2 cellular contexts compared by ENCODE assay signal in genomic region chr18:46412831-46413371, GRCh38.
A peak's percentile ranks its signal among the peaks of the same experiment; 100 is the strongest.
TF ChIP-seq lines count a peak whose summit lies in the region.

No MANE protein-coding gene starts in this region.

TF ChIP-seq in HepG2, 621 proteins besides CTCF, POLR2A, EP300 and RAD21:
- no peak for TF ChIP-seq ZZZ3 (CRISPR knock-in tag; IDR thresholded peaks at IDR 0.05; ENCODE audit: borderline replicate concordance)
- no peak for TF ChIP-seq ELF1 (CRISPR knock-in tag; IDR thresholded peaks at IDR 0.05)
- no peak for TF ChIP-seq ZNF160 (CRISPR knock-in tag; IDR thresholded peaks at IDR 0.05)
- no peak for TF ChIP-seq ZNF350 (CRISPR knock-in tag; IDR thresholded peaks at IDR 0.05; ENCODE audit: borderline replicate concordance, low read depth)
- TF ChIP-seq ZNF556 (CRISPR knock-in tag; IDR thresholded peaks at IDR 0.05; ENCODE audit: borderline replicate concordance), result no peak
- no peak for TF ChIP-seq ZNF766 (CRISPR knock-in tag; IDR thresholded peaks at IDR 0.05; ENCODE audit: borderline replicate concordance)
- TF ChIP-seq CREM (IDR thresholded peaks at IDR 0.05), result no peak
- TF ChIP-seq CREM (CRISPR knock-in tag; IDR thresholded peaks at IDR 0.05), result no peak
- TF ChIP-seq E2F5 (CRISPR knock-in tag; conservative IDR thresholded peaks at IDR 0.05), result no peak
- no peak for TF ChIP-seq ATRX (CRISPR knock-in tag; IDR thresholded peaks at IDR 0.05; ENCODE audit: borderline replicate concordance)
- no peak for TF ChIP-seq ZFY (CRISPR knock-in tag; IDR thresholded peaks at IDR 0.05)
TF ChIP-seq in HepG2: peak in this region for 0.

TF ChIP-seq in H1, 55 proteins besides CTCF, POLR2A, EP300 and RAD21:
- TF ChIP-seq CTBP2 (IDR thresholded peaks at IDR 0.05; ENCODE audit: borderline replicate concordance, insufficient read depth, insufficient read length, low read length) (no peak), E2F6 (IDR thresholded peaks at IDR 0.05) (peak; percentile 55), KDM5A (IDR thresholded peaks at IDR 0.05; ENCODE audit: low read length) (no peak)
